ENCODE assay signal across 1 cellular context in the genomic region with DNA sequence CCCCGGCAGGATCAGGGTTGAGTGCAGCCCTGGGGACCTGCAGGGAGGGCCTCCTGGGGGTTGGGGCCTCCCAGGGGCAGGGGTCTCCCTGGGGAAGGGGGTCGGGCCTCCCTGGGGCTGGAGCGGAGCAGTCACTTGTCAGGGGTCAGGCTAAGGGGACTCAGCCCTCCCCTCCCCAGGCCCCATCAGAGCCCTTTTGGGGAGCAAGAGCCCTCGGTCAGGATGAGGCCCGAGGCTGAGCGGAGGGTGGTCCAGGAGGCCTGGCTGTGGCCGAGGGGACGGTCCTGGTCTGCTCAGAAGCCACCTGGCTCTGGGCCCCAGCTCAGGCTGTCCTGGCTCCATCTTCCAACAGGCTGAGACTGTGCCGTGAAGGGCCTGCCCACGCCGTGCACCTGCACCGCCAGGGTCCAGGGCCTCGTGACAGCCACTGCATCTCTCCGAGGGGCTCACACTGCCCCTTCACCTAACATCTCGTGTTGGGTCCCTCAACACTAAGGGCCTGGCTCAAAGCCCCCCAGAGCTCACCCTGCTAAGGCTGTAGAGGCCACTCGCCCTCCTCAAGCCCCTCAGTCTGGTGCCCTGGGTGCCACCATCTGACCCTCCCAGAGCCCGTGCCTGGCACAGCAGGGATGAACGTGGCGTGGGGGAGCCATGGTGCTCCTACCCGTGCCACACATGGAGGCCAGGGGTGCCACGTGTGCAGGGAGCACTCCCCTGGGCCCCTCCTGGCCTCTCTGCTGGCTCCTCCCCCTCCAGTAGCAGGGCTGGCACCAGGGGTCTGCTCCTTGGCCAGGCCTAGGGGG.
TF ChIP-seq lines count a peak whose summit lies in the region.

No MANE protein-coding gene starts in this region.

TF ChIP-seq in HEK293, 187 proteins besides CTCF, POLR2A, EP300 and RAD21 (continued from another document):
- TF ChIP-seq ZNF692 (tag by site-specific recombination; IDR thresholded peaks at IDR 0.05): no peak
